Comparison of ENCODE assay signal across 30 cellular contexts in the genomic region with DNA sequence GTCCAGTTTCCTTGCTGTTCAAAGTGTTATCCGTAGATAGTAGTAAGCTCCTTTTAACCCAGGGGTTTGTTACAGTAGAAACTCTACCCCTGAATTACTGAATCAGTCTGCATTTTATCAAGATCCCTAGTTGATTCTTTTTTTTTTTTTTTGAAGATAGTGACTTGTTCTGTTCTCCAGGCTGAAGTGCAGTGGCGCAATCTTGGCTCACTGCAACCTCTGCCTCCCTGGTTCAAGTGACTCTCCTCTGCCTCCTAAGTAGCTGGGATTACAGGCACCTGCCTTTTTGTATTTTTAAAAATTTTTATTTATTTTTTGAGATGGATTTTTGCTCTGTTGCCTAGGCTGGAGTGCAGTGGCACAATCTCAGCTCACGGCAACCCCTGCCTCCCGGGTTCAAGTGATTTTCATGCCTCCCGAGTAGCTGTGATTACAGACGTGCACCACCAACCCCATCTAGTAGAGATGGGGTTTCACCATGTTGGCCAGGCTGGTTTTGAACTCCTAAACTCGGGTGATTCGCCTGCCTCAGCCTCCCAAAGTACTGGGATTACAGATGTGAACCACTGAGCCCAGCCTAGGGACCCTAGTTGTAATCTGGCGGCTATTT. TPM values are rescaled to one million over a fixed set of nuclear protein-coding genes. Genes with fewer than 3 reads are reported as not detected.
DNase-seq lines count a peak whose midpoint lies in the region; ATAC-seq, FAIRE-seq and TF ChIP-seq lines count a peak whose summit lies in the region.
"Had no signal": no experiment of that assay in that cellular context is flagged by ENCODE, and none has a peak within 500 bp of the region (broad histone marks: within the 10 kb centered on the region; RNA-seq: fewer than 3 reads in every experiment).

No MANE protein-coding gene starts in this region.

- no peak overlapping the region for H3K4me3 ChIP-seq in lower lobe of right lung
- H3K4me3 ChIP-seq in kidney (ENCODE audit: low read length in 2 of 2) = no peak overlapping the region
- H3K4me3 ChIP-seq: BLaER1, smooth muscle cell had no signal

- TF ChIP-seq CTCF in lower lobe of right lung (IDR thresholded peaks at IDR 0.05) = no peak
- no peak for TF ChIP-seq CTCF in kidney (IDR thresholded peaks at IDR 0.05; ENCODE audit: borderline replicate concordance, extremely low read depth, insufficient read depth)
- no peak for TF ChIP-seq CTCF in GM13976 (IDR thresholded peaks at IDR 0.05; ENCODE audit: borderline replicate concordance, control extremely low read depth, extremely low read depth, insufficient read depth, missing control alignments)

- no peaks in the 10 kb centered on the region for H3K27me3 ChIP-seq in lower lobe of right lung (ENCODE audit: low read depth)
- H3K27me3 ChIP-seq: BLaER1 had no signal

- FAIRE-seq in kidney (lab: Jason Lieb, UNC) = no peak
- FAIRE-seq: bronchial epithelial cell, frontal cortex, RCC 7860 had no signal

- no peak overlapping the region for H3K27ac ChIP-seq in lower lobe of right lung
- H3K27ac ChIP-seq in kidney (ENCODE audit: low read depth in 2 of 2, low read length in 2 of 2) = no peak overlapping the region
- H3K27ac ChIP-seq: BLaER1 had no signal

- intact Hi-C loops in left ventricle myocardium superior (cut with micrococcal nuclease) (no loop called here), Right ventricle myocardium inferior (cut with DNase I) (no loop called here), lower lobe of right lung (cut with DNase I) (no loop called here), kidney (cut with DNase I) (no loop called here)

- in situ Hi-C loops in GM13976 (cut with MboI; ENCODE audit: low sequenced_read_pairs, unreplicated experiment) = no loop called here

- H3K36me3 ChIP-seq in lower lobe of right lung = peaks cover 3% of the 10 kb centered on the region
- H3K36me3 ChIP-seq in kidney (ENCODE audit: control insufficient read depth in 1 of 2, insufficient read depth in 2 of 2, low read length in 2 of 2) = peaks cover 0 to 4% of the 10 kb centered on the region in 2 donors

- DNase-seq in left ventricle myocardium superior (no peak), Right ventricle myocardium inferior (ENCODE audit: missing footprints) (no peak), fibroblast of gingiva (ENCODE audit: low read depth) (peak; percentile 53), lower lobe of right lung (peak; percentile 80), kidney (no peak), C1 segment of cervical spinal cord (lab: John Stamatoyannopoulos, UW) (no peak), GM13976 (ENCODE audit: low spot score) (no peak)
- DNase-seq: activated CD4-positive, alpha-beta T cell treated with anti-CD3 and anti-CD28 coated beads, Interleukin-2, amount 50 U/mL, for 48 hours; amniotic stem cell; Caco-2; dermis blood vessel endothelial cell; hippocampal formation; mammary epithelial cell; NCI-H1417 treated with DMSO at 0.1 percent for 48 hours; NCI-H524; SK-N-SH; stimulated activated CD4-positive, alpha-beta T cell treated with anti-CD3 and anti-CD28 coated beads, Interleukin-2, amount 100 ng/mL, for 48 hours; stimulated activated naive CD4-positive, alpha-beta T cell treated with Interleukin-2 at 50 U/mL for 16 hours had no signal

- peak; percentile 26 for ATAC-seq in left ventricle myocardium superior
- ATAC-seq in Right ventricle myocardium inferior = no peak
- ATAC-seq in lower lobe of right lung = peak; percentile 38 to 82
- no peak for ATAC-seq in GM21447 (IDR thresholded peaks at IDR 0.05; ENCODE audit: unreplicated experiment)
- ATAC-seq: WTC11 had no signal

- H3K9ac ChIP-seq in kidney (ENCODE audit: low read length in 2 of 2) = no peak overlapping the region
- H3K9ac ChIP-seq: BLaER1, SK-N-SH had no signal

- no peaks in the 10 kb centered on the region for H3K9me3 ChIP-seq in lower lobe of right lung
- H3K9me3 ChIP-seq in kidney (ENCODE audit: control insufficient read depth in 1 of 2, low read length in 2 of 2) = no peaks in the 10 kb centered on the region
- H3K9me3 ChIP-seq: BLaER1, Caco-2, SK-N-SH had no signal

- H3K4me1 ChIP-seq in lower lobe of right lung (peaks cover 19% of the 10 kb centered on the region), kidney (ENCODE audit: control insufficient read depth in 1 of 2, insufficient read depth in 1 of 2, low read depth in 1 of 2, low read length in 2 of 2) (peaks cover 0 to 3% of the 10 kb centered on the region in 2 donors)
- H3K4me1 ChIP-seq: BLaER1, Caco-2 had no signal

RNA-seq across cellular contexts. Expression of a gene that starts 10.5 kb away (rescaled TPM):
- total RNA-seq in left ventricle myocardium superior (55.6 TPM), Right ventricle myocardium inferior (53.3 TPM), lower lobe of right lung (62.2 TPM), kidney (56.1 TPM)
- 17.1 TPM for polyA plus RNA-seq in kidney (ENCODE audit: insufficient read depth, low read depth, low replicate concordance)

RNA-seq across cellular contexts. Expression of a gene that starts 14.7 kb away (rescaled TPM):
- not detected for total RNA-seq in left ventricle myocardium superior
- total RNA-seq in Right ventricle myocardium inferior = not detected
- total RNA-seq in lower lobe of right lung = not detected
- not detected for total RNA-seq in kidney
- polyA plus RNA-seq in kidney (ENCODE audit: insufficient read depth, low read depth, low replicate concordance) = not detected
- total RNA-seq: A673; bronchial epithelial cell; Caco-2; Daoy; dermis blood vessel endothelial cell; frontal cortex; LHCN-M2; mammary epithelial cell; pulmonary artery endothelial cell; smooth muscle cell; T-helper 2 cell treated with Interferon-gamma antibody and Interleukin-4, amounts not matched to agents 100 ng/mL and 5 ng/mL, for 36 hours; WTC11 had no signal
- polyA plus RNA-seq: mammary epithelial cell, SK-N-SH, smooth muscle cell had no signal

Comparison
In these comparisons a context has a peak if more than half of its experiments do, and no peak if none do; other contexts are left out.
1. ATAC-seq: peak in left ventricle myocardium superior (single experiment) and lower lobe of right lung (2 of 2); none in Right ventricle myocardium inferior (single experiment) and GM21447 (single experiment).
2. DNase-seq: peak in fibroblast of gingiva (single experiment) and lower lobe of right lung (single experiment); none in left ventricle myocardium superior (single experiment), Right ventricle myocardium inferior (single experiment), kidney (single experiment), C1 segment of cervical spinal cord (0 of 14) and GM13976 (single experiment).